In genomic region chrX:104288269-104288668, GRCh38 we compare ENCODE assay signal across 29 cellular contexts. TPM values are rescaled to one million over a fixed set of nuclear protein-coding genes. Genes with fewer than 3 reads are reported as not detected.
"Had no signal": no experiment of that assay in that cellular context is flagged by ENCODE, and none has a peak within 500 bp of the region (broad histone marks: within the 10 kb centered on the region; RNA-seq: fewer than 3 reads in every experiment).

No MANE protein-coding gene starts in this region.

- H3K9me3 ChIP-seq: heart right ventricle, mucosa of descending colon, spleen, testis, transverse colon had no signal

- H3K4me1 ChIP-seq: heart right ventricle, spleen, testis, transverse colon had no signal

- H3K27me3 ChIP-seq: testis, transverse colon had no signal

- H3K4me3 ChIP-seq: coronary artery, heart right ventricle, mucosa of descending colon, spleen, testis, transverse colon had no signal

- DNase-seq: effector CD4-positive, alpha-beta T cell; heart right ventricle; hypothalamus; islet precursor cell; mammary epithelial cell; mucosa of descending colon; naive thymus-derived CD8-positive, alpha-beta T cell; posterior cingulate gyrus; spleen; stimulated activated CD4-positive, alpha-beta T cell treated with anti-CD3 and anti-CD28 coated beads, Interleukin-15, amount 100 ng/mL, for 24 hours; stimulated activated CD4-positive, alpha-beta T cell treated with anti-CD3 and anti-CD28 coated beads, Interleukin-1b, Interleukin-23, amount 100 ng/mL, for 48 hours; stimulated activated CD4-positive, alpha-beta T cell treated with anti-CD3 and anti-CD28 coated beads, Interleukin-4, amount 100 ng/mL, for 24 hours; testis; transverse colon had no signal

- H3K27ac ChIP-seq: coronary artery, heart right ventricle, spleen, testis, transverse colon had no signal

- H3K36me3 ChIP-seq: heart right ventricle, spleen, transverse colon had no signal

RNA-seq across cellular contexts. Expression of gene ESX1, which starts 33.5 kb away (rescaled TPM):
- total RNA-seq: cerebellum; esophagus mucosa; fibroblast of lung; frontal cortex; glomerular endothelial cell; heart right ventricle; left lobe of liver; lower leg skin; mucosa of descending colon; naive thymus-derived CD8-positive, alpha-beta T cell; osteocyte; pulmonary artery endothelial cell; sciatic nerve; skeletal muscle tissue; spleen; subcutaneous adipose tissue; transverse colon; urinary bladder had no signal
- polyA plus RNA-seq: fibroblast of lung; heart right ventricle; mammary epithelial cell; naive thymus-derived CD8-positive, alpha-beta T cell; neural cell; spleen; urinary bladder had no signal
